Comparison of ENCODE assay signal across 30 cellular contexts in the genomic region with DNA sequence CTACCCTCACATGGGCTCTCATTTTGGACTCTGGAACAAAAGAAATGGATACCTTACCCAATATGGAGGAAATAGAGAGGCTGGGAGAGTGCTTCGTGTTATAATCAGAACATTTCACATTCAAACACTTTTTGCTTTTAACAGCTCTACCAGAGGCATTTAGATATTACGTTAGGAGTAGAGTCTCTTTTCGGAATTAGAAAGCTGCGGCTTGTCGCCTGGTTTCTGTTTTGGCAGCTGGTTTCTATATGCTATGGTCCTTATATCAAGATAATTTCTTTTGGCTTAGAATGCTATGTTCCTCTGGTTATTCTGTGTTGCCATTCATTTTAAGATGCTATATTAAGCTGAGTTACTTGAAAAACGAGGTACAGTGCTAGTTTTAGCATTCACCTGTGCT.
"Had no signal": no experiment of that assay in that cellular context is flagged by ENCODE, and none has a peak within 500 bp of the region (broad histone marks: within the 10 kb centered on the region; RNA-seq: fewer than 3 reads in every experiment).

No MANE protein-coding gene starts in this region.

- H3K4me3 ChIP-seq: cardiac muscle cell, PC-9 had no signal

- H3K36me3 ChIP-seq: brain microvascular endothelial cell, cardiac muscle cell had no signal

- H3K36me3 Mint-ChIP-seq: activated CD4-positive, alpha-beta memory T cell treated with anti-CD3 and anti-CD28 coated beads for 36 hours; activated naive CD4-positive, alpha-beta T cell treated with anti-CD3 and anti-CD28 coated beads, Interleukin-2, amount 10 ng/mL, durations not matched to agents 7 days and 5 days; activated naive CD8-positive, alpha-beta T cell had no signal

- H3K4me1 Mint-ChIP-seq: activated B cell treated with CpG ODN at 0.5 μM for 24 hours; activated naive CD4-positive, alpha-beta T cell treated with anti-CD3 and anti-CD28 coated beads, Interleukin-2, amount 10 ng/mL, durations not matched to agents 7 days and 5 days; activated naive CD8-positive, alpha-beta T cell treated with anti-CD3 and anti-CD28 coated beads, Interleukin-2, amount 50 U/mL, for 24 hours; central memory CD8-positive, alpha-beta T cell had no signal

- H3K27ac ChIP-seq: brain microvascular endothelial cell, cardiac muscle cell, KMS-11, PC-9, RWPE1 had no signal

- H3K27me3 ChIP-seq: brain microvascular endothelial cell, cardiac muscle cell had no signal

- H3K4me3 Mint-ChIP-seq: activated B cell treated with CpG ODN at 0.5 μM for 24 hours; activated CD4-positive, alpha-beta memory T cell treated with anti-CD3 and anti-CD28 coated beads for 36 hours; activated naive CD4-positive, alpha-beta T cell treated with anti-CD3 and anti-CD28 coated beads, Interleukin-2, amount 10 ng/mL, durations not matched to agents 7 days and 5 days; activated naive CD8-positive, alpha-beta T cell; activated naive CD8-positive, alpha-beta T cell treated with anti-CD3 and anti-CD28 coated beads, Interleukin-2, amount 50 U/mL, for 24 hours; central memory CD8-positive, alpha-beta T cell; T-helper 1 cell treated with Interleukin-12 subunit alpha and Interleukin-12 subunit beta and Interleukin-4 antibody, amounts not matched to agents 30 μg/mL and 1 μg/mL, for 36 hours; T-helper 2 cell treated with Interferon-gamma antibody and Interleukin-4, amounts not matched to agents 5 μg/mL and 100 μg/mL, for 36 hours had no signal

- DNase-seq: activated B cell treated with CpG ODN at 0.5 μM for 24 hours; activated CD4-positive, alpha-beta memory T cell treated with anti-CD3 and anti-CD28 coated beads for 36 hours; activated CD4-positive, alpha-beta T cell treated with anti-CD3 and anti-CD28 coated beads for 4 hours; activated CD4-positive, alpha-beta T cell treated with anti-CD3 and anti-CD28 coated beads, Interleukin-2, amount 50 U/mL, for 1 hour; activated CD4-positive, CD25-positive, alpha-beta regulatory T cell treated with anti-CD3 and anti-CD28 coated beads, Interleukin-2, amount 50 U/mL, for 72 hours; activated CD8-positive, alpha-beta memory T cell treated with anti-CD3 and anti-CD28 coated beads, Interleukin-2, amount 50 U/mL, for 4 hours; activated effector memory CD4-positive, alpha-beta T cell treated with Interleukin-2 at 50 U/mL for 16 hours; activated naive CD4-positive, alpha-beta T cell treated with anti-CD3 and anti-CD28 coated beads, Interleukin-2, amount 10 ng/mL, durations not matched to agents 7 days and 5 days; activated naive CD8-positive, alpha-beta T cell treated with anti-CD3 and anti-CD28 coated beads, Interleukin-2, amount 50 U/mL, for 24 hours; activated T-cell treated with anti-CD3 and anti-CD28 coated beads for 4 hours; activated T-cell treated with anti-CD3 and anti-CD28 coated beads, Interleukin-2, amount 50 U/mL, for 48 hours; amniotic stem cell; aorta; brain microvascular endothelial cell; MM.1S; MV-4-11; NCI-H1092; NCI-H1436 treated with DMSO at 0.1 percent for 48 hours; NCI-H187 treated with DMSO at 0.1 percent for 48 hours; NCI-H345; NK-92 treated with Interleukin-12 subunit alpha and Interleukin-12 subunit beta, amount 100 ng/mL, for 24 hours; PC-9 had no signal

- H2AFZ ChIP-seq: PC-9 had no signal

- H3K9ac ChIP-seq: KMS-11 had no signal

- H3K9me3 Mint-ChIP-seq: activated B cell treated with CpG ODN at 0.5 μM for 24 hours; activated CD4-positive, alpha-beta memory T cell treated with anti-CD3 and anti-CD28 coated beads for 36 hours; activated naive CD4-positive, alpha-beta T cell treated with anti-CD3 and anti-CD28 coated beads, Interleukin-2, amount 10 ng/mL, durations not matched to agents 7 days and 5 days; activated naive CD8-positive, alpha-beta T cell treated with anti-CD3 and anti-CD28 coated beads, Interleukin-2, amount 50 U/mL, for 24 hours; central memory CD8-positive, alpha-beta T cell; T-helper 1 cell treated with Interleukin-12 subunit alpha and Interleukin-12 subunit beta and Interleukin-4 antibody, amounts not matched to agents 30 μg/mL and 1 μg/mL, for 36 hours; T-helper 2 cell treated with Interferon-gamma antibody and Interleukin-4, amounts not matched to agents 5 μg/mL and 100 μg/mL, for 36 hours had no signal

- H3K27ac Mint-ChIP-seq: activated B cell treated with CpG ODN at 0.5 μM for 24 hours; activated CD4-positive, alpha-beta memory T cell treated with anti-CD3 and anti-CD28 coated beads for 36 hours; activated naive CD4-positive, alpha-beta T cell treated with anti-CD3 and anti-CD28 coated beads, Interleukin-2, amount 10 ng/mL, durations not matched to agents 7 days and 5 days; activated naive CD8-positive, alpha-beta T cell; activated naive CD8-positive, alpha-beta T cell treated with anti-CD3 and anti-CD28 coated beads, Interleukin-2, amount 50 U/mL, for 24 hours; T-helper 1 cell treated with Interleukin-12 subunit alpha and Interleukin-12 subunit beta and Interleukin-4 antibody, amounts not matched to agents 30 μg/mL and 1 μg/mL, for 36 hours; T-helper 2 cell treated with Interferon-gamma antibody and Interleukin-4, amounts not matched to agents 5 μg/mL and 100 μg/mL, for 36 hours had no signal

- ATAC-seq: activated naive CD8-positive, alpha-beta T cell treated with anti-CD3 and anti-CD28 coated beads, Interleukin-2, amount 50 U/mL, for 24 hours; Right ventricle myocardium inferior had no signal

- H3K4me2 ChIP-seq: KMS-11, PC-9 had no signal

- H3K27me3 Mint-ChIP-seq: activated B cell treated with CpG ODN at 0.5 μM for 24 hours; activated naive CD4-positive, alpha-beta T cell treated with anti-CD3 and anti-CD28 coated beads, Interleukin-2, amount 10 ng/mL, durations not matched to agents 7 days and 5 days; activated naive CD8-positive, alpha-beta T cell treated with anti-CD3 and anti-CD28 coated beads, Interleukin-2, amount 50 U/mL, for 24 hours; central memory CD8-positive, alpha-beta T cell had no signal
